In genomic region chrX:155009994-155010472, GRCh38 we compare ENCODE assay signal across 30 cellular contexts. TPM values are rescaled to one million over a fixed set of nuclear protein-coding genes. Genes with fewer than 3 reads are reported as not detected.
DNase-seq lines count a peak whose midpoint lies in the region; ATAC-seq, FAIRE-seq and TF ChIP-seq lines count a peak whose summit lies in the region.
"Had no signal": no experiment of that assay in that cellular context is flagged by ENCODE, and none has a peak within 500 bp of the region (broad histone marks: within the 10 kb centered on the region; RNA-seq: fewer than 3 reads in every experiment).

No MANE protein-coding gene starts in this region.

- H3K4me3 ChIP-seq in CD8-positive, alpha-beta memory T cell (ENCODE audit: low read length) = no peak overlapping the region
- H3K4me3 ChIP-seq in endothelial cell of umbilical vein (replicated peaks in 1 of 3; ENCODE audit: insufficient read depth in 1 of 3, low read depth in 1 of 3, low read length in 3 of 3) = no peak overlapping the region
- no peak overlapping the region for H3K4me3 ChIP-seq in right atrium auricular region
- H3K4me3 ChIP-seq: GM23338, PC-9 had no signal

- no peak overlapping the region for H2AFZ ChIP-seq in endothelial cell of umbilical vein (ENCODE audit: low read depth, low read length)
- H2AFZ ChIP-seq: GM23338, PC-9 had no signal

- ATAC-seq in HG02938 (IDR thresholded peaks at IDR 0.05; ENCODE audit: unreplicated experiment) = no peak
- ATAC-seq: activated T-cell treated with anti-CD3 and anti-CD28 coated beads, Interleukin-2, amount 50 U/mL, for 4 hours; GM23338 had no signal

- H3K27me3 Mint-ChIP-seq in CD8-positive, alpha-beta memory T cell = peaks cover 1 to 16% of the 10 kb centered on the region in 2 donors
- no peaks in the 10 kb centered on the region for H3K27me3 Mint-ChIP-seq in activated naive CD4-positive, alpha-beta T cell treated with anti-CD3 and anti-CD28 coated beads for 36 hours (ENCODE audit: low read depth)
- H3K27me3 Mint-ChIP-seq: brain had no signal

- H3K27ac Mint-ChIP-seq in CD8-positive, alpha-beta memory T cell = no peak overlapping the region
- H3K27ac Mint-ChIP-seq in activated naive CD4-positive, alpha-beta T cell treated with anti-CD3 and anti-CD28 coated beads for 36 hours = no peak overlapping the region
- H3K27ac Mint-ChIP-seq: CD4-positive, alpha-beta memory T cell; GM23338; nephron progenitor cell had no signal

- DNase-seq in CD8-positive, alpha-beta memory T cell = no peak
- peak; percentile 74 for DNase-seq in endothelial cell of umbilical vein (ENCODE audit: low read depth, low spot score)
- no peak for DNase-seq in right atrium auricular region (ENCODE audit: low spot score)
- peak; percentile 26 for DNase-seq in pulmonary artery endothelial cell (ENCODE audit: low read depth, low spot score)
- DNase-seq in activated naive CD4-positive, alpha-beta T cell treated with anti-CD3 and anti-CD28 coated beads for 36 hours = no peak
- no peak for DNase-seq in stimulated activated CD4-positive, alpha-beta T cell treated with anti-CD3 and anti-CD28 coated beads, Interleukin-12 subunit alpha, Interleukin-12 subunit beta, amount 100 ng/mL, for 4 hours
- no peak for DNase-seq in stimulated activated CD8-positive, alpha-beta memory T cell treated with anti-CD3 and anti-CD28 coated beads, Interleukin-4, amount 100 ng/mL, for 48 hours
- DNase-seq: activated CD4-positive, alpha-beta T cell treated with anti-CD3 and anti-CD28 coated beads, Interleukin-2, amount 50 U/mL, for 1 hour; activated gamma-delta T cell treated with Interleukin-2 at 50 U/mL for 16 hours; activated T-cell treated with anti-CD3 and anti-CD28 coated beads, Interleukin-2, amount 50 U/mL, for 4 hours; AML-193; CD4-positive, alpha-beta memory T cell; DMS 273 treated with DMSO at 0.1 percent for 48 hours; hippocampal formation; IMR-90; NCI-H1105; NCI-H187 treated with DMSO at 0.1 percent for 48 hours; NCI-H524; nephron progenitor cell; NK-92 treated with Interleukin-12 subunit alpha and Interleukin-12 subunit beta, amount 100 ng/mL, for 24 hours; PC-9; SHP77; stimulated activated naive CD4-positive, alpha-beta T cell; T1000; WERI-Rb-1 had no signal

- POLR2A ChIA-PET in CD8-positive, alpha-beta memory T cell (lab: Charles Lee) = no interaction called here
- POLR2A ChIA-PET in endothelial cell of umbilical vein (lab: Charles Lee) = no interaction called here

- peaks cover 0 to 2% (median 0%) of the 10 kb centered on the region in 3 donors for H3K36me3 Mint-ChIP-seq in CD8-positive, alpha-beta memory T cell
- H3K36me3 Mint-ChIP-seq in activated naive CD4-positive, alpha-beta T cell treated with anti-CD3 and anti-CD28 coated beads for 36 hours (ENCODE audit: low read depth) = no peaks in the 10 kb centered on the region
- H3K36me3 Mint-ChIP-seq: brain; CD4-positive, alpha-beta memory T cell had no signal

- H4K20me1 ChIP-seq in endothelial cell of umbilical vein (replicated peaks; ENCODE audit: control insufficient read depth, extremely low read depth, insufficient read depth, low read length) = no peaks in the 10 kb centered on the region

- no peaks in the 10 kb centered on the region for H3K79me2 ChIP-seq in endothelial cell of umbilical vein (ENCODE audit: control insufficient read depth, insufficient read depth, low read length)

- no peaks in the 10 kb centered on the region for H3K4me1 ChIP-seq in CD8-positive, alpha-beta memory T cell (ENCODE audit: insufficient read depth, low read length)
- no peaks in the 10 kb centered on the region for H3K4me1 ChIP-seq in endothelial cell of umbilical vein (ENCODE audit: control insufficient read depth, extremely low read depth, insufficient read depth, low read length)
- peaks cover 0 to 23% of the 10 kb centered on the region in 2 donors for H3K4me1 ChIP-seq in right atrium auricular region

- no peak for TF ChIP-seq POLR2A in endothelial cell of umbilical vein (IDR thresholded peaks at IDR 0.05; ENCODE audit: low read depth, low read length)

- no peaks in the 10 kb centered on the region for H3K36me3 ChIP-seq in CD8-positive, alpha-beta memory T cell (ENCODE audit: insufficient read depth, low read length)
- no peaks in the 10 kb centered on the region for H3K36me3 ChIP-seq in endothelial cell of umbilical vein (ENCODE audit: control insufficient read depth in 2 of 2, extremely low read depth in 1 of 2, insufficient read depth in 2 of 2, low read length in 2 of 2)
- no peaks in the 10 kb centered on the region for H3K36me3 ChIP-seq in right atrium auricular region
- H3K36me3 ChIP-seq: WERI-Rb-1 had no signal

- no peak overlapping the region for H3K4me2 ChIP-seq in endothelial cell of umbilical vein (ENCODE audit: insufficient read depth, low read length)
- H3K4me2 ChIP-seq: GM23338, PC-9 had no signal

- H3K4me1 Mint-ChIP-seq in CD8-positive, alpha-beta memory T cell = no peaks in the 10 kb centered on the region
- peaks cover 5% of the 10 kb centered on the region for H3K4me1 Mint-ChIP-seq in activated naive CD4-positive, alpha-beta T cell treated with anti-CD3 and anti-CD28 coated beads for 36 hours (ENCODE audit: low read depth)
- H3K4me1 Mint-ChIP-seq: brain; CD4-positive, alpha-beta memory T cell; GM23338; nephron progenitor cell had no signal

- TF ChIP-seq CTCF in endothelial cell of umbilical vein (IDR thresholded peaks at IDR 0.05; ENCODE audit: extremely low read depth in 1 of 2, insufficient read depth in 1 of 2, low read depth in 1 of 2, low read length in 2 of 2) (no peak), right atrium auricular region (IDR thresholded peaks at IDR 0.05) (no peak)

- H3K27ac ChIP-seq in CD8-positive, alpha-beta memory T cell (ENCODE audit: low read depth, low read length) = peak overlapping the region; percentile 24
- no peak overlapping the region for H3K27ac ChIP-seq in endothelial cell of umbilical vein (ENCODE audit: insufficient read depth, low read depth, low read length)
- H3K27ac ChIP-seq in right atrium auricular region = peak overlapping the region; percentile 56 to 69
- H3K27ac ChIP-seq: PC-9, WERI-Rb-1 had no signal

- peaks cover 0 to 2% (median 0%) of the 10 kb centered on the region in 5 donors for H3K9me3 Mint-ChIP-seq in CD8-positive, alpha-beta memory T cell
- no peaks in the 10 kb centered on the region for H3K9me3 Mint-ChIP-seq in activated naive CD4-positive, alpha-beta T cell treated with anti-CD3 and anti-CD28 coated beads for 36 hours
- H3K9me3 Mint-ChIP-seq: activated T-cell treated with anti-CD3 and anti-CD28 coated beads, Interleukin-2, amount 50 U/mL, for 4 hours; GM23338 had no signal

- H3K9me3 ChIP-seq in CD8-positive, alpha-beta memory T cell (ENCODE audit: low read length) = no peaks in the 10 kb centered on the region
- no peaks in the 10 kb centered on the region for H3K9me3 ChIP-seq in endothelial cell of umbilical vein (replicated peaks; ENCODE audit: control insufficient read depth, insufficient read depth, low read length)
- H3K9me3 ChIP-seq in right atrium auricular region = no peaks in the 10 kb centered on the region

- no peaks in the 10 kb centered on the region for H3K27me3 ChIP-seq in CD8-positive, alpha-beta memory T cell (ENCODE audit: insufficient read depth, low read length, poor library complexity, severe bottlenecking)
- no peaks in the 10 kb centered on the region for H3K27me3 ChIP-seq in endothelial cell of umbilical vein (ENCODE audit: control insufficient read depth in 2 of 2, insufficient read depth in 2 of 2, low read length in 2 of 2)
- no peaks in the 10 kb centered on the region for H3K27me3 ChIP-seq in right atrium auricular region

- H3K9me1 ChIP-seq in endothelial cell of umbilical vein (replicated peaks; ENCODE audit: control insufficient read depth, extremely low read depth, insufficient read depth, low read length) = no peaks in the 10 kb centered on the region

- BruUV-seq in endothelial cell of umbilical vein (replicated peaks; lab: Mats Ljungman, UMichigan) = no TSS peak

- no peak for FAIRE-seq in endothelial cell of umbilical vein (lab: Jason Lieb, UNC)
- FAIRE-seq: A204.1, GM12892 had no signal

- intact Hi-C loops in endothelial cell of umbilical vein (cut with micrococcal nuclease) = no loop called here
- intact Hi-C loops in activated naive CD4-positive, alpha-beta T cell treated with anti-CD3 and anti-CD28 coated beads for 36 hours (cut with micrococcal nuclease) = no loop called here

- CTCF ChIA-PET in CD8-positive, alpha-beta memory T cell (lab: Charles Lee) = no interaction called here
- CTCF ChIA-PET in endothelial cell of umbilical vein (lab: Charles Lee) = interaction anchor here (0.6 to 1.1 kb wide), 2 partner anchors 17 to 132 kb away, joined by 3 read pairs; partner anchors contain the start of gene FUNDC2
- CTCF ChIA-PET in activated naive CD4-positive, alpha-beta T cell treated with anti-CD3 and anti-CD28 coated beads for 36 hours (lab: Charles Lee) = no interaction called here

- dilution Hi-C loops in endothelial cell of umbilical vein (cut with MboI; ENCODE audit: extremely low pct_ligation_motif_present, low sequenced_read_pairs) = no loop called here

- no peak overlapping the region for H3K9ac ChIP-seq in endothelial cell of umbilical vein (replicated peaks; ENCODE audit: extremely low read depth, insufficient read depth, low read length)

- no peak overlapping the region for H3K4me3 Mint-ChIP-seq in CD8-positive, alpha-beta memory T cell
- H3K4me3 Mint-ChIP-seq in activated naive CD4-positive, alpha-beta T cell treated with anti-CD3 and anti-CD28 coated beads for 36 hours = no peak overlapping the region
- H3K4me3 Mint-ChIP-seq: activated T-cell treated with anti-CD3 and anti-CD28 coated beads, Interleukin-2, amount 50 U/mL, for 4 hours; brain; CD4-positive, alpha-beta memory T cell; GM23338; nephron progenitor cell had no signal

RNA-seq across cellular contexts. Expression of gene F8, which starts 12.5 kb away (rescaled TPM):
- 10 to 100 TPM; 10.8 to 11.9 TPM for total RNA-seq in CD8-positive, alpha-beta memory T cell
- polyA plus RNA-seq in CD8-positive, alpha-beta memory T cell = 15.2 TPM
- total RNA-seq in endothelial cell of umbilical vein = 0.67 and 1.1 TPM in 2 replicates
- polyA plus RNA-seq in endothelial cell of umbilical vein = 0.53 and 0.62 TPM in 2 replicates
- 0.56 and 0.80 TPM in 2 replicates for polyA plus RNA-seq in endothelial cell of umbilical vein (2011; cell fraction: cytosol; rRNA removed)
- 0.36 and 0.55 TPM in 2 replicates for polyA plus RNA-seq in endothelial cell of umbilical vein (2011; cell fraction: nucleus; rRNA removed)
- 0.40 and 0.79 TPM in 2 replicates for polyA plus RNA-seq in endothelial cell of umbilical vein (2012)
- polyA minus RNA-seq in endothelial cell of umbilical vein = 1.0 and 1.2 TPM in 2 replicates
- 1.4 TPM for polyA minus RNA-seq in endothelial cell of umbilical vein (2011; cell fraction: cytosol; rRNA and poly(A)+ RNA removed)
- polyA minus RNA-seq in endothelial cell of umbilical vein (2011; cell fraction: nucleus; rRNA and poly(A)+ RNA removed) = 0.72 and 1.5 TPM in 2 replicates
- 10 to 100 TPM; 41.2 to 42.9 TPM for total RNA-seq in right atrium auricular region
- 1.2 and 1.6 TPM in 2 replicates for total RNA-seq in pulmonary artery endothelial cell
- 1 to 10 TPM; 4.1 to 4.6 TPM for total RNA-seq in activated naive CD4-positive, alpha-beta T cell treated with anti-CD3 and anti-CD28 coated beads for 36 hours

RNA-seq across cellular contexts. Expression of gene FUNDC2, which starts 16.6 kb away (rescaled TPM):
- 100 to 1,000 TPM in 1 of 2 experiments, 10 to 100 TPM in 1; 96.4 to 104 TPM for total RNA-seq in CD8-positive, alpha-beta memory T cell
- 178 TPM for polyA plus RNA-seq in CD8-positive, alpha-beta memory T cell
- 53.3 TPM in 2 replicates for total RNA-seq in endothelial cell of umbilical vein
- 65.6 and 80.8 TPM in 2 replicates for polyA plus RNA-seq in endothelial cell of umbilical vein
- 71.1 and 87.6 TPM in 2 replicates for polyA plus RNA-seq in endothelial cell of umbilical vein (2011; cell fraction: cytosol; rRNA removed)
- 34.6 and 36.1 TPM in 2 replicates for polyA plus RNA-seq in endothelial cell of umbilical vein (2011; cell fraction: nucleus; rRNA removed)
- 68.5 and 75.6 TPM in 2 replicates for polyA plus RNA-seq in endothelial cell of umbilical vein (2012)
- polyA minus RNA-seq in endothelial cell of umbilical vein = 28.9 and 47.9 TPM in 2 replicates
- 23.7 TPM for polyA minus RNA-seq in endothelial cell of umbilical vein (2011; cell fraction: cytosol; rRNA and poly(A)+ RNA removed)
- 17.1 and 21.3 TPM in 2 replicates for polyA minus RNA-seq in endothelial cell of umbilical vein (2011; cell fraction: nucleus; rRNA and poly(A)+ RNA removed)
- total RNA-seq in right atrium auricular region = 100 to 1,000 TPM; 146 to 178 TPM
- 61.5 and 63.7 TPM in 2 replicates for total RNA-seq in pulmonary artery endothelial cell
- total RNA-seq in activated naive CD4-positive, alpha-beta T cell treated with anti-CD3 and anti-CD28 coated beads for 36 hours = 10 to 100 TPM; 94.3 to 95.5 TPM

Comparison
In these comparisons a context has a peak if more than half of its experiments do, and no peak if none do; other contexts are left out.
1. DNase-seq: peak in endothelial cell of umbilical vein (single experiment) and pulmonary artery endothelial cell (single experiment); none in CD8-positive, alpha-beta memory T cell (0 of 5), right atrium auricular region (single experiment), activated naive CD4-positive, alpha-beta T cell treated with anti-CD3 and anti-CD28 coated beads for 36 hours (single experiment), stimulated activated CD4-positive, alpha-beta T cell treated with anti-CD3 and anti-CD28 coated beads, Interleukin-12 subunit alpha, Interleukin-12 subunit beta, amount 100 ng/mL, for 4 hours (single experiment) and stimulated activated CD8-positive, alpha-beta memory T cell treated with anti-CD3 and anti-CD28 coated beads, Interleukin-4, amount 100 ng/mL, for 48 hours (single experiment).